29 cellular contexts compared by ENCODE assay signal in genomic region chr15:47614341-47614740, GRCh38.
"Had no signal": no experiment of that assay in that cellular context is flagged by ENCODE, and none has a peak within 500 bp of the region (broad histone marks: within the 10 kb centered on the region; RNA-seq: fewer than 3 reads in every experiment).

No MANE protein-coding gene starts in this region.

- DNase-seq: effector memory CD4-positive, alpha-beta T cell; foreskin keratinocyte; heart right ventricle; hippocampal formation; immature natural killer cell; islet precursor cell; kidney glomerular epithelial cell; left colon; left ventricle myocardium superior; lower lobe of right lung; nucleus accumbens; stimulated activated CD4-positive, alpha-beta T cell treated with anti-CD3 and anti-CD28 coated beads, Interleukin-12 subunit alpha, Interleukin-12 subunit beta, amount 100 ng/mL, for 4 hours; stimulated activated CD4-positive, alpha-beta T cell treated with anti-CD3 and anti-CD28 coated beads, Interleukin-1b, Interleukin-23, amount 100 ng/mL, for 48 hours; stimulated activated CD4-positive, alpha-beta T cell treated with anti-CD3 and anti-CD28 coated beads, Interleukin-4, amount 100 ng/mL, for 1 hour; stimulated activated naive CD4-positive, alpha-beta T cell treated with Interleukin-2 at 50 U/mL for 16 hours; stomach; thyroid gland; trophoblast cell had no signal

- H3K4me2 ChIP-seq: smooth muscle cell had no signal

- FAIRE-seq: endothelial cell of umbilical vein had no signal

- H3K27me3 ChIP-seq: esophagus muscularis mucosa, foreskin keratinocyte, gastroesophageal sphincter, right atrium auricular region, stomach, thyroid gland, vagina had no signal

- ATAC-seq: foreskin keratinocyte; gastroesophageal sphincter; heart right ventricle; left colon; left ventricle myocardium superior; lower lobe of right lung; natural killer cell treated with Interleukin-12 subunit alpha and Interleukin-12 subunit beta and Interleukin-15 and Interleukin-18, amount 100 ng/mL, for 72 hours; sciatic nerve; stimulated activated effector memory CD8-positive, alpha-beta T cell treated with anti-CD3 and anti-CD28 coated beads, Interleukin-12 subunit alpha, Interleukin-12 subunit beta, amount 100 ng/mL, for 72 hours had no signal

- H3K4me1 ChIP-seq: esophagus muscularis mucosa, foreskin keratinocyte, heart right ventricle, lower lobe of right lung, prostate gland, right atrium auricular region, stomach, thyroid gland, vagina had no signal

- H3K27ac ChIP-seq: coronary artery, esophagus muscularis mucosa, foreskin keratinocyte, gastroesophageal sphincter, heart right ventricle, lower lobe of right lung, prostate gland, right atrium auricular region, stomach, thyroid gland, vagina had no signal

- H3K36me3 ChIP-seq: esophagus muscularis mucosa, gastroesophageal sphincter, heart right ventricle, lower lobe of right lung, prostate gland, right atrium auricular region, stomach, thyroid gland, vagina had no signal

- H3K9me3 ChIP-seq: esophagus muscularis mucosa, gastroesophageal sphincter, heart right ventricle, lower lobe of right lung, prostate gland, right atrium auricular region, stomach, thyroid gland, vagina had no signal

- H3K4me3 ChIP-seq: coronary artery, esophagus muscularis mucosa, gastroesophageal sphincter, heart right ventricle, lower lobe of right lung, prostate gland, right atrium auricular region, smooth muscle cell, stomach, thyroid gland, vagina had no signal
